In the genomic region with DNA sequence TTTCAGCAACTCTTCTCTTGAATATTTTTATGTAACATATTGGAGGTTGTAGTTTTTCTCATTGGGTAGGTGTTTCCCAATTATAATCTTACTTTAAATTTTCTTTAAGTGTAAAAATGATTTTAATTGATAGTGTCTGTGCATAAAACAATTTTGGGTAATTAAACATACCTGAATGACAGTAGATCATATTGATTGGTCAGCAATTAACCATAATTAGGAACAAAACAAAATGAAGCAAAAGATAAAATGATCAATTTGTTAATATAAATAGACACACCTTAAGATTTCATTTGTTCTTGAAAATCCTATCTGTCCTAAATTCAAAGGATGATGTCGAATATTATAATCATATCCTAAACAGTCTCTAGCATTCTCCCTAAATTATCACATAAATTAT, we compare ENCODE assay signal across 7 cellular contexts.
"Had no signal": no experiment of that assay in that cellular context is flagged by ENCODE, and none has a peak within 500 bp of the region (broad histone marks: within the 10 kb centered on the region; RNA-seq: fewer than 3 reads in every experiment).

No MANE protein-coding gene starts in this region.

- H3K4me3 ChIP-seq: GM23248 had no signal

- H3K9ac ChIP-seq: GM23248, KMS-11 had no signal

- DNase-seq: GM23248, GOT3, H9, HCEC 1CT, KBM-7 had no signal

- H3K4me2 ChIP-seq: KMS-11 had no signal

- H3K27ac ChIP-seq: GM23248, KMS-11 had no signal

- FAIRE-seq: HTR-8/SVneo had no signal

- H2AFZ ChIP-seq: GM23248 had no signal

- H3K27ac Mint-ChIP-seq: H9 had no signal

- H3K4me3 Mint-ChIP-seq: H9 had no signal
